In the genomic region with DNA sequence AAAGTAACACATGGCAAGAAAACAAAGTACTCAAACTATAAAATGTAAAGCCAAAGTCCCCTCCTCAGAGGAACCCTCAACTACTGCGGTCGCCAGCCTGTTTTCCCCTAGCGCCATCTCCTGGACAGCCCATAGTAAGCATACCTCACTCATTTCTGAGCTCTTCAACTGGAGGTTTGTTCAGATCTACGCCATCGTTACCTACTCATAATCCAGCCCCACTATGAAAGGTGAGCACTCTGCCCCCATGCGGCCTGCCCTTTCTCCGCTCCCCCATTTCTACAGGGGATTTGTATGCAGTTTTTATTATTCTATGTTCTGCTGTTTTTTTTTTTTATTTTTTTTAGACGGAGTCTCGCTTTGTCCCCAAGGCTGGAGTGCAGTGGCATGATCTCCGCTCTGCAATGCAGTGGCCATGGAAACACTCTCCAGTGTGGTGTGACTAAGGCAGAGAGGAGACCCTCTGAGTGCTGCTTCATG, we compare ENCODE assay signal across 8 cellular contexts. TPM values are rescaled to one million over a fixed set of nuclear protein-coding genes. Genes with fewer than 3 reads are reported as not detected.
DNase-seq lines count a peak whose midpoint lies in the region; ATAC-seq and TF ChIP-seq lines count a peak whose summit lies in the region.

No MANE protein-coding gene starts in this region.

- no peaks in the 10 kb centered on the region for H3K4me1 ChIP-seq in GM23248 (ENCODE audit: insufficient read depth)

- ATAC-seq in natural killer cell = peak; percentile 90 to 98 (median 93)
- ATAC-seq in stimulated activated naive CD8-positive, alpha-beta T cell treated with anti-CD3 and anti-CD28 coated beads, Interleukin-15, Interleukin-2, amounts not matched to agents 100 U/mL and 50 U/mL, for 24 hours = peak; percentile 92

- H3K27me3 ChIP-seq in GM23248 (replicated peaks; ENCODE audit: insufficient read depth) = no peaks in the 10 kb centered on the region

- H3K36me3 ChIP-seq in GM23248 (ENCODE audit: low read depth) = no peaks in the 10 kb centered on the region

- 60 to 62% methylated on average over 10 of the region's 10 CpGs for WGBS in GM23248 (ENCODE audit: low coverage in 1 of 2, low lambda C conversion rate in 2 of 2, missing lambda C conversion rate in 2 of 2), 2 experiments

- DNase-seq in AG10803 (ENCODE audit: low read depth) = no peak
- DNase-seq in GM23248 = peak; percentile 64
- DNase-seq in NCI-H82 (lab: John Stamatoyannopoulos, UW) = peak; percentile 77
- DNase-seq in activated CD8-positive, alpha-beta memory T cell treated with anti-CD3 and anti-CD28 coated beads for 1 hour (ENCODE audit: extremely low read depth in 1 of 2, low read depth in 1 of 2) = peak; percentile 31 to 32
- peak; percentile 74 for DNase-seq in endothelial cell (ENCODE audit: low spot score)
- peak; percentile 40 for DNase-seq in natural killer cell
- peak; percentile 73 for DNase-seq in stimulated activated naive CD8-positive, alpha-beta T cell treated with anti-CD3 and anti-CD28 coated beads, Interleukin-15, Interleukin-2, amounts not matched to agents 100 U/mL and 50 U/mL, for 24 hours
- no peak for DNase-seq in NCI-H226

- no peak overlapping the region for H3K4me2 ChIP-seq in GM23248 (ENCODE audit: unreplicated experiment)

- no peaks in the 10 kb centered on the region for H4K20me1 ChIP-seq in GM23248 (ENCODE audit: insufficient read depth)

- no peaks in the 10 kb centered on the region; the same call in 1 of the 2 replicates for H3K79me2 ChIP-seq in GM23248 (ENCODE audit: insufficient read depth)

- H3K27me3 Mint-ChIP-seq in endothelial cell (ENCODE audit: unreplicated experiment) (peaks cover 5% of the 10 kb centered on the region), natural killer cell (ENCODE audit: low read depth in 2 of 2) (no peaks in the 10 kb centered on the region)

- H3K4me1 Mint-ChIP-seq in endothelial cell (ENCODE audit: unreplicated experiment) = peaks cover 18% of the 10 kb centered on the region
- H3K4me1 Mint-ChIP-seq in natural killer cell = peaks cover 7 to 16% of the 10 kb centered on the region in 2 donors

- H3K27ac Mint-ChIP-seq in endothelial cell (ENCODE audit: unreplicated experiment) = peak overlapping the region; percentile 30
- no peak overlapping the region for H3K27ac Mint-ChIP-seq in natural killer cell

- H3K9ac ChIP-seq in GM23248 = no peak overlapping the region

- H3K4me3 ChIP-seq in AG10803 (ENCODE audit: low read length) (no peak overlapping the region), GM23248 (no peak overlapping the region)

- no peaks in the 10 kb centered on the region for H3K36me3 Mint-ChIP-seq in endothelial cell (ENCODE audit: low read depth, unreplicated experiment)
- H3K36me3 Mint-ChIP-seq in natural killer cell = no peaks in the 10 kb centered on the region

- TF ChIP-seq CTCF in AG10803 (conservative IDR thresholded peaks at IDR 0.05; ENCODE audit: low read length) = peak; percentile 63
- peak; percentile 44 for TF ChIP-seq CTCF in endothelial cell (IDR thresholded peaks at IDR 0.05; ENCODE audit: unreplicated experiment)
- TF ChIP-seq CTCF in natural killer cell (IDR thresholded peaks at IDR 0.05) = peak; percentile 52

- no peak overlapping the region for H3K4me3 Mint-ChIP-seq in endothelial cell (ENCODE audit: unreplicated experiment)
- no peak overlapping the region for H3K4me3 Mint-ChIP-seq in natural killer cell

- no peak overlapping the region for H2AFZ ChIP-seq in GM23248

- H3F3A ChIP-seq in GM23248 (ENCODE audit: insufficient read depth) = no peaks in the 10 kb centered on the region

- no peaks in the 10 kb centered on the region for H3K9me3 Mint-ChIP-seq in endothelial cell (ENCODE audit: unreplicated experiment)
- no peaks in the 10 kb centered on the region for H3K9me3 Mint-ChIP-seq in natural killer cell

- in situ Hi-C loops in GM23248 (cut with MboI) = no loop called here

- no peaks in the 10 kb centered on the region for H3K9me2 ChIP-seq in GM23248 (ENCODE audit: insufficient read depth)

- no peaks in the 10 kb centered on the region for H3K9me3 ChIP-seq in GM23248 (ENCODE audit: low read depth)

- intact Hi-C loops in natural killer cell (cut with micrococcal nuclease) = loop anchor here (1.0 to 5.0 kb wide), 2 partner anchors 36 to 65 kb away; no protein-coding TSS in a partner anchor

- H3K27ac ChIP-seq in GM23248 = no peak overlapping the region

RNA-seq across cellular contexts. Expression of a gene that starts 26.2 kb away (rescaled TPM):
- 5.3 and 10.6 TPM in 2 replicates for total RNA-seq in GM23248 (2014; rRNA removed; shearing (Covaris generic))
- 11.8 and 11.9 TPM in 2 replicates for polyA plus RNA-seq in GM23248 (2016; fragmentation: Nextera tagmentation; extraction: Ambion mirVana)
- total RNA-seq in endothelial cell (ENCODE audit: unreplicated experiment) (13.4 TPM), natural killer cell (10 to 100 TPM in 1 of 3 donors, 1 to 10 TPM in 2; 8.2 to 10.4 (median 9.0) TPM)

RNA-seq across cellular contexts. Expression of a gene that starts 43.6 kb away (rescaled TPM):
- total RNA-seq in GM23248 (2014; rRNA removed; shearing (Covaris generic)) = 0.32 TPM in 1 of 2 replicates, not detected in the other
- 0.51 and 1.6 TPM in 2 replicates for polyA plus RNA-seq in GM23248 (2016; fragmentation: Nextera tagmentation; extraction: Ambion mirVana)
- total RNA-seq in endothelial cell (ENCODE audit: unreplicated experiment) (13.5 TPM), natural killer cell (under 1 TPM in 2 of 3 donors, not detected in 1; 0.12 to 0.13 TPM)

RNA-seq across cellular contexts. Expression of a gene that starts 51.2 kb away (rescaled TPM):
- 108 and 135 TPM in 2 replicates for total RNA-seq in GM23248 (2014; rRNA removed; shearing (Covaris generic))
- polyA plus RNA-seq in GM23248 (2016; fragmentation: Nextera tagmentation; extraction: Ambion mirVana) = 31.9 and 32.6 TPM in 2 replicates
- 246 TPM for total RNA-seq in endothelial cell (ENCODE audit: unreplicated experiment)
- total RNA-seq in natural killer cell = 100 to 1,000 TPM; 192 to 244 (median 237) TPM

Comparison
In these comparisons a context has a peak if more than half of its experiments do, and no peak if none do; other contexts are left out.
1. DNase-seq: peak in GM23248 (single experiment), NCI-H82 (single experiment), activated CD8-positive, alpha-beta memory T cell treated with anti-CD3 and anti-CD28 coated beads for 1 hour (2 of 2), endothelial cell (single experiment), natural killer cell (single experiment) and stimulated activated naive CD8-positive, alpha-beta T cell treated with anti-CD3 and anti-CD28 coated beads, Interleukin-15, Interleukin-2, amounts not matched to agents 100 U/mL and 50 U/mL, for 24 hours (single experiment); none in AG10803 (single experiment) and NCI-H226 (single experiment).
2. Peak in every context shown above with its lines, with median percentiles within 50 percentile points of each other: CTCF ChIP-seq.